Comparison of ENCODE assay signal across 19 cellular contexts in the genomic region with DNA sequence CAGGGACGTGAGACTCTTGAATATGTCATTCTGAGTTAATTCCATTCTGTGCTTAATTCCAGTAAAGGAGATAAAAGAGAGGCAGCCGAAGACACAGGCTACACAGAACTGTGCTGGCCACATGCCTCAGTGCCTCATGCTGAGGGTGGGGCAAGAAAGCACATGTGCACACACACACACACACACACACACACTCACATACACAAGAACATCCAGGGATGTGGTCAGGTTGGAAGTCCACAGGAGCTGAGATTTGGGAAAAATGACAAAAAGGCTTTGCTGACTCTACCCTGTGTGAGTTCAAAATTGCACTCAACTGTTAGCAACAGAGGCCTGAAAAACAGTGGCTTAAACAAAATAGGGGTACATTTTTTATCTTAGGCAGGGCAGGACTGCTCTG. TPM values are rescaled to one million over a fixed set of nuclear protein-coding genes. Genes with fewer than 3 reads are reported as not detected.
DNase-seq lines count a peak whose midpoint lies in the region; ATAC-seq and TF ChIP-seq lines count a peak whose summit lies in the region.
"Had no signal": no experiment of that assay in that cellular context is flagged by ENCODE, and none has a peak within 500 bp of the region (broad histone marks: within the 10 kb centered on the region; RNA-seq: fewer than 3 reads in every experiment).

No MANE protein-coding gene starts in this region.

- TF ChIP-seq CTCF in KMS-11 (conservative IDR thresholded peaks at IDR 0.05; ENCODE audit: low read depth, low read length) (no peak), natural killer cell (IDR thresholded peaks at IDR 0.05) (no peak), GM20000 (IDR thresholded peaks at IDR 0.05; ENCODE audit: extremely low read depth, missing control alignments) (no peak)
- TF ChIP-seq CTCF in CD4-positive, alpha-beta T cell (IDR thresholded peaks at IDR 0.05), result no peak

- H3K4me1 ChIP-seq in BLaER1 treated with 17β-estradiol and CSF1 and Interleukin-3, amounts not matched to agents 10 nM and 100 nM, result peaks cover 25 to 96% (median 41%) of the 10 kb centered on the region in 10 experiments
- peaks cover 47% of the 10 kb centered on the region for H3K4me1 ChIP-seq in KMS-11 (ENCODE audit: low read depth, poor library complexity, severe bottlenecking)

- no peak for ATAC-seq in natural killer cell
- no peak for ATAC-seq in CD4-positive, alpha-beta T cell (ENCODE audit: poor library complexity)
- ATAC-seq: esophagus mucosa, left lobe of liver, WTC11 had no signal

- peak overlapping the region; percentile 92 for H3K27ac Mint-ChIP-seq in activated naive CD8-positive, alpha-beta T cell treated with anti-CD3 and anti-CD28 coated beads for 36 hours
- peak overlapping the region; percentile 31 to 69 for H3K27ac Mint-ChIP-seq in natural killer cell
- H3K27ac Mint-ChIP-seq in CD4-positive, alpha-beta T cell, result no peak overlapping the region
- H3K27ac Mint-ChIP-seq: mesothelial cell of epicardium, WTC11 had no signal

- H4K20me1 ChIP-seq in BLaER1 treated with 17β-estradiol and CSF1 and Interleukin-3, amounts not matched to agents 10 nM and 100 nM, result no peaks in the 10 kb centered on the region
- H4K20me1 ChIP-seq in KMS-11 (ENCODE audit: insufficient read depth), result no peaks in the 10 kb centered on the region

- peak overlapping the region in 4 of 11 experiments; percentile 2 to 59 (median 38); a peak in 6 of 22 replicates for H3K9ac ChIP-seq in BLaER1 treated with 17β-estradiol and CSF1 and Interleukin-3, amounts not matched to agents 10 nM and 100 nM
- peak overlapping the region; percentile 14; the same call in 1 of the 2 replicates for H3K9ac ChIP-seq in KMS-11

- H3K27me3 Mint-ChIP-seq in activated naive CD8-positive, alpha-beta T cell treated with anti-CD3 and anti-CD28 coated beads for 36 hours, result no peaks in the 10 kb centered on the region
- H3K27me3 Mint-ChIP-seq in natural killer cell (ENCODE audit: low read depth in 2 of 2), result peaks cover 0 to 2% of the 10 kb centered on the region in 2 donors
- no peaks in the 10 kb centered on the region for H3K27me3 Mint-ChIP-seq in CD4-positive, alpha-beta T cell

- peak overlapping the region; percentile 68 for H2AFZ ChIP-seq in KMS-11 (ENCODE audit: low read depth)

- H3K4me1 Mint-ChIP-seq in activated naive CD8-positive, alpha-beta T cell treated with anti-CD3 and anti-CD28 coated beads for 36 hours, result peaks cover 65% of the 10 kb centered on the region
- H3K4me1 Mint-ChIP-seq in natural killer cell, result peaks cover 17 to 22% of the 10 kb centered on the region in 2 donors
- H3K4me1 Mint-ChIP-seq in CD4-positive, alpha-beta T cell (ENCODE audit: low read depth), result peaks cover 12% of the 10 kb centered on the region

- no peaks in the 10 kb centered on the region for H3K27me3 ChIP-seq in BLaER1 treated with 17β-estradiol and CSF1 and Interleukin-3, amounts not matched to agents 10 nM and 100 nM
- no peaks in the 10 kb centered on the region for H3K27me3 ChIP-seq in KMS-11 (ENCODE audit: insufficient read depth, low read depth)
- no peaks in the 10 kb centered on the region for H3K27me3 ChIP-seq in CD4-positive, alpha-beta T cell (ENCODE audit: control insufficient read depth, insufficient read depth, low read length)

- peak overlapping the region; percentile 38 to 80 (median 71) for H3K4me2 ChIP-seq in BLaER1 treated with 17β-estradiol and CSF1 and Interleukin-3, amounts not matched to agents 10 nM and 100 nM
- H3K4me2 ChIP-seq in KMS-11, result peak overlapping the region; percentile 58

- POLR2A ChIA-PET in HEK293T (lab: Yijun Ruan, JAX), result no interaction called here
- POLR2A ChIA-PET in CD4-positive, alpha-beta T cell (lab: Charles Lee), result no interaction called here

- H3K27ac ChIP-seq in BLaER1 treated with 17β-estradiol and CSF1 and Interleukin-3, amounts not matched to agents 10 nM and 100 nM, result peak overlapping the region in 10 of 11 experiments; percentile 34 to 93 (median 60); a peak in 15 of 22 replicates
- peak overlapping the region; percentile 39 for H3K27ac ChIP-seq in KMS-11
- no peak overlapping the region for H3K27ac ChIP-seq in CD4-positive, alpha-beta T cell (ENCODE audit: low read depth, low read length)
- H3K27ac ChIP-seq: thoracic aorta had no signal

- no peaks in the 10 kb centered on the region for H3K79me2 ChIP-seq in KMS-11 (ENCODE audit: insufficient read depth, low read depth)

- no peaks in the 10 kb centered on the region for H3K9me3 ChIP-seq in BLaER1 treated with 17β-estradiol and CSF1 and Interleukin-3, amounts not matched to agents 10 nM and 100 nM (replicated peaks in 1 of 11)
- no peaks in the 10 kb centered on the region for H3K9me3 ChIP-seq in CD4-positive, alpha-beta T cell (ENCODE audit: control insufficient read depth, low read length)
- H3K9me3 ChIP-seq: thoracic aorta had no signal

- no peak overlapping the region for H3K4me3 Mint-ChIP-seq in activated naive CD8-positive, alpha-beta T cell treated with anti-CD3 and anti-CD28 coated beads for 36 hours
- no peak overlapping the region for H3K4me3 Mint-ChIP-seq in natural killer cell
- H3K4me3 Mint-ChIP-seq in CD4-positive, alpha-beta T cell, result no peak overlapping the region
- H3K4me3 Mint-ChIP-seq: mesothelial cell of epicardium, neural crest cell, WTC11 had no signal

- intact Hi-C loops in natural killer cell (cut with micrococcal nuclease), result no loop called here
- intact Hi-C loops in CD4-positive, alpha-beta T cell (cut with DNase I, micrococcal nuclease), result loop anchor here (10.0 kb wide), 5 partner anchors 624 to 1414 kb away; no protein-coding TSS in a partner anchor

- peaks cover 11% of the 10 kb centered on the region for H3K36me3 Mint-ChIP-seq in activated naive CD8-positive, alpha-beta T cell treated with anti-CD3 and anti-CD28 coated beads for 36 hours
- H3K36me3 Mint-ChIP-seq in natural killer cell, result no peaks in the 10 kb centered on the region
- no peaks in the 10 kb centered on the region for H3K36me3 Mint-ChIP-seq in CD4-positive, alpha-beta T cell (ENCODE audit: low read depth)
- H3K36me3 Mint-ChIP-seq: mesothelial cell of epicardium, WTC11 had no signal

- CTCF ChIA-PET in HEK293T (lab: Yijun Ruan, JAX), result no interaction called here
- CTCF ChIA-PET in CD4-positive, alpha-beta T cell (lab: Charles Lee), result no interaction called here

- no peaks in the 10 kb centered on the region for H3K36me3 ChIP-seq in BLaER1 treated with 17β-estradiol and CSF1 and Interleukin-3, amounts not matched to agents 10 nM and 100 nM
- H3K36me3 ChIP-seq in KMS-11 (ENCODE audit: insufficient read depth), result no peaks in the 10 kb centered on the region
- H3K36me3 ChIP-seq: thoracic aorta had no signal

- no peak for DNase-seq in activated naive CD8-positive, alpha-beta T cell treated with anti-CD3 and anti-CD28 coated beads for 36 hours
- DNase-seq in natural killer cell (no peak), HEK293T (ENCODE audit: extremely low spot score) (no peak), GM20000 (ENCODE audit: low spot score) (no peak)
- no peak for DNase-seq in CD4-positive, alpha-beta T cell
- DNase-seq: activated gamma-delta T cell; central memory CD4-positive, alpha-beta T cell; glutamatergic neuron; H7; SIG-M5; stimulated activated CD4-positive, alpha-beta T cell treated with anti-CD3 and anti-CD28 coated beads, Interleukin-12 subunit alpha, Interleukin-12 subunit beta, amount 100 ng/mL, for 4 hours had no signal

- no peaks in the 10 kb centered on the region for H3K9me3 Mint-ChIP-seq in activated naive CD8-positive, alpha-beta T cell treated with anti-CD3 and anti-CD28 coated beads for 36 hours
- H3K9me3 Mint-ChIP-seq in natural killer cell, result no peaks in the 10 kb centered on the region
- no peaks in the 10 kb centered on the region for H3K9me3 Mint-ChIP-seq in CD4-positive, alpha-beta T cell
- H3K9me3 Mint-ChIP-seq: mesothelial cell of epicardium, neural crest cell, WTC11 had no signal

- H3K4me3 ChIP-seq in BLaER1 treated with 17β-estradiol and CSF1 and Interleukin-3, amounts not matched to agents 10 nM and 100 nM, result no peak overlapping the region
- no peak overlapping the region for H3K4me3 ChIP-seq in KMS-11 (IDR thresholded peaks at IDR 0.05; ENCODE audit: insufficient read depth, low read depth, low read length)
- H3K4me3 ChIP-seq: thoracic aorta had no signal

TF ChIP-seq in HEK293T, 16 proteins besides CTCF, POLR2A, EP300 and RAD21:
- TF ChIP-seq SP1 (IDR thresholded peaks at IDR 0.05) (no peak), L3MBTL2 (conservative IDR thresholded peaks at IDR 0.05) (no peak), ARNT (IDR thresholded peaks at IDR 0.05) (no peak), TARDBP (IDR thresholded peaks at IDR 0.05) (no peak), FOXM1 (IDR thresholded peaks at IDR 0.05; ENCODE audit: borderline replicate concordance) (no peak), ELF4 (IDR thresholded peaks at IDR 0.05) (no peak), SUZ12 (IDR thresholded peaks at IDR 0.05) (no peak), HDGF (IDR thresholded peaks at IDR 0.05; ENCODE audit: borderline replicate concordance) (no peak), CTBP1 (IDR thresholded peaks at IDR 0.05; ENCODE audit: borderline replicate concordance) (no peak), LEF1 (IDR thresholded peaks at IDR 0.05; ENCODE audit: borderline replicate concordance) (no peak), FOXA1 (IDR thresholded peaks at IDR 0.05) (no peak), BHLHE40 (IDR thresholded peaks at IDR 0.05; ENCODE audit: borderline replicate concordance) (no peak), NFRKB (IDR thresholded peaks at IDR 0.05) (no peak), FOXK2 (IDR thresholded peaks at IDR 0.05) (no peak), ZNF384 (IDR thresholded peaks at IDR 0.05) (no peak)
- TF ChIP-seq, protein P1, sequence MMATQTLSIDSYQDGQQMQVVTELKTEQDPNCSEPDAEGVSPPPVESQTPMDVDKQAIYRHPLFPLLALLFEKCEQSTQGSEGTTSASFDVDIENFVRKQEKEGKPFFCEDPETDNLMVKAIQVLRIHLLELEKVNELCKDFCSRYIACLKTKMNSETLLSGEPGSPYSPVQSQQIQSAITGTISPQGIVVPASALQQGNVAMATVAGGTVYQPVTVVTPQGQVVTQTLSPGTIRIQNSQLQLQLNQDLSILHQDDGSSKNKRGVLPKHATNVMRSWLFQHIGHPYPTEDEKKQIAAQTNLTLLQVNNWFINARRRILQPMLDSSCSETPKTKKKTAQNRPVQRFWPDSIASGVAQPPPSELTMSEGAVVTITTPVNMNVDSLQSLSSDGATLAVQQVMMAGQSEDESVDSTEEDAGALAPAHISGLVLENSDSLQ (IDR thresholded peaks at IDR 0.05), result no peak
TF ChIP-seq in HEK293T: peak in this region for 0.

RNA-seq across cellular contexts. Expression of gene ALG2, which starts 40.5 kb away (rescaled TPM):
- 10 to 100 TPM; 27.3 to 30.3 TPM for total RNA-seq in activated naive CD8-positive, alpha-beta T cell treated with anti-CD3 and anti-CD28 coated beads for 36 hours
- total RNA-seq in natural killer cell, result 10 to 100 TPM; 17.3 to 23.2 (median 20.7) TPM
- total RNA-seq in CD4-positive, alpha-beta T cell, result 10 to 100 TPM; 18.1 to 19.9 TPM

RNA-seq across cellular contexts. Expression of gene SEC61B, which starts 40.9 kb away (rescaled TPM):
- 100 to 1,000 TPM; 161 to 164 TPM for total RNA-seq in activated naive CD8-positive, alpha-beta T cell treated with anti-CD3 and anti-CD28 coated beads for 36 hours
- total RNA-seq in natural killer cell, result 10 to 100 TPM; 78.9 to 95.1 (median 93.8) TPM
- 10 to 100 TPM; 83.4 to 84.2 TPM for total RNA-seq in CD4-positive, alpha-beta T cell
